16 cellular contexts compared by ENCODE assay signal in the genomic region with DNA sequence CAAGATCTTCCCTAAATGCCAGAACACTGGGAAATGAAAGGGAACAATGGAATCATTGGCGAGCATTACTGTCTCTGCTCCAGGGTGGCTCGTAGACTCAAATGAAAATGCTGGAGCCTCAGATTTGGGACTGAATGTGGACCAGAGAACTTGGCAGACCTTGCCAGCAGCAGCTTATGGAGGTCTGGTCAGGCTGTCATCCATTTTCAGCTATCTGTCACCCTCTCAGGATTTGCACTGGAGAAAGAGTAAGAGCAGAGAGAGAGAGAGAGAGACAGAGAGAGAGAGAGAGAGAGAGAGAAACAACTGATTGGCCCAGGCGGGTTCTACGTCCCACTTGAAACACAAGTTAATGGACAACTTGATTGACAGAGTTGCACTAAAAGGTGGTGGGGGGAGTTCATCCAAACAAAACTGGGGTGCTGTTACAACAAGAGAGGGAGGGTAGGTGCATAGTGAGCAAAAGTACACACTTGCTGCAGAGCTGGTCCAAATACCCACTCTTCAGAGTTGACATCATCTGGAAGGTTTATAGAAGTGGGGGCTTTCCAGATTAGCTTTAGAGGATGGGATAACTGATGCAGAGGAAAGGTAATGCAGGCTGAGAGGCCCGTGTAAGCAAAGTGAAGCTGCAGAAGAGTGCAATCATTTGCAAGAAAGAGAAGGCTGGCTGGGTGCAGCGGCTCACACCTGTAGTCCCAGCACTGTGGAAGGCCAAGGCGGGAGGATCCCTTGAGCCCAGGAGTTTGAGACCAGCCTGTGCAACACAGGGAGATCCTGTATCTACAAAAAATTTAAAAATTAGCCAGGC. TPM values are rescaled to one million over a fixed set of nuclear protein-coding genes. Genes with fewer than 3 reads are reported as not detected.
DNase-seq lines count a peak whose midpoint lies in the region; ATAC-seq and TF ChIP-seq lines count a peak whose summit lies in the region.
"Had no signal": no experiment of that assay in that cellular context is flagged by ENCODE, and none has a peak within 500 bp of the region (broad histone marks: within the 10 kb centered on the region; RNA-seq: fewer than 3 reads in every experiment).

No MANE protein-coding gene starts in this region.

- H2BK12ac ChIP-seq in neuronal stem cell (ENCODE audit: low read length) = no peak overlapping the region

- H2BK120ac ChIP-seq in neuronal stem cell (ENCODE audit: low read depth, low read length) = no peak overlapping the region

- H2BK5ac ChIP-seq in neuronal stem cell (ENCODE audit: low read length) = no peak overlapping the region

- H3K4me1 ChIP-seq in neuronal stem cell (ENCODE audit: control insufficient read depth in 2 of 2, insufficient read depth in 1 of 2, low read depth in 1 of 2, low read length in 2 of 2) = peaks cover 0 to 4% of the 10 kb centered on the region in 2 donors
- H3K4me1 ChIP-seq: BE2C, HAP-1 had no signal

- peak overlapping the region; percentile 17 for H2AK5ac ChIP-seq in neuronal stem cell (ENCODE audit: low read depth, low read length)

- H3K23ac ChIP-seq in neuronal stem cell (ENCODE audit: low read depth, low read length, poor library complexity) = no peak overlapping the region

- H3K4me1 Mint-ChIP-seq in activated naive CD8-positive, alpha-beta T cell (ENCODE audit: low read depth) = peaks cover 66% of the 10 kb centered on the region
- peaks cover 50% of the 10 kb centered on the region for H3K4me1 Mint-ChIP-seq in HFFc6 (ENCODE audit: low read depth)

- peak overlapping the region; percentile 15 for H3K4me3 Mint-ChIP-seq in activated naive CD8-positive, alpha-beta T cell
- H3K4me3 Mint-ChIP-seq in HFFc6 = no peak overlapping the region

- no peak overlapping the region for H3K14ac ChIP-seq in neuronal stem cell (ENCODE audit: low read length)

- no peak overlapping the region for H3K27ac ChIP-seq in neuronal stem cell (replicated peaks; ENCODE audit: low read length)
- H3K27ac ChIP-seq: ovary, WERI-Rb-1 had no signal

- H2AFZ ChIP-seq in neuronal stem cell (ENCODE audit: low read length) = peak overlapping the region; percentile 45

- no peak overlapping the region for H3K4ac ChIP-seq in neuronal stem cell (ENCODE audit: low read length)

- no peaks in the 10 kb centered on the region for H3K36me3 Mint-ChIP-seq in activated naive CD8-positive, alpha-beta T cell
- H3K36me3 Mint-ChIP-seq in HFFc6 (ENCODE audit: low read depth) = peaks cover 23% of the 10 kb centered on the region

- peak; percentile 21 for DNase-seq in COLO829 (ENCODE audit: low spot score)
- DNase-seq in neuronal stem cell (ENCODE audit: low spot score) = no peak
- DNase-seq in HFFc6 = no peak
- DNase-seq in NCI-H446 (lab: John Stamatoyannopoulos, UW) = no peak
- no peak for DNase-seq in DMS153 treated with DMSO at 0.1 percent for 48 hours (lab: John Stamatoyannopoulos, UW; ENCODE audit: unreplicated experiment)
- DNase-seq: BE2C, kidney glomerular epithelial cell, NCI-H1092, ovary, WERI-Rb-1 had no signal

- H3K9ac ChIP-seq in neuronal stem cell (ENCODE audit: low read depth, low read length, poor library complexity) = no peak overlapping the region

- H2BK15ac ChIP-seq in neuronal stem cell (ENCODE audit: low read length) = no peak overlapping the region

- H3K18ac ChIP-seq in neuronal stem cell (ENCODE audit: low read length) = no peak overlapping the region

- peak; percentile 68 for ATAC-seq in HG02759 (IDR thresholded peaks at IDR 0.05; ENCODE audit: unreplicated experiment)
- no peak for ATAC-seq in HG03108 (IDR thresholded peaks at IDR 0.05; ENCODE audit: unreplicated experiment)

- H3K9me3 Mint-ChIP-seq in activated naive CD8-positive, alpha-beta T cell (ENCODE audit: low read depth) = no peaks in the 10 kb centered on the region
- peaks cover 23% of the 10 kb centered on the region for H3K9me3 Mint-ChIP-seq in HFFc6

- no peak overlapping the region for H3K4me2 ChIP-seq in neuronal stem cell (ENCODE audit: insufficient read depth, low read length, poor library complexity, severe bottlenecking)
- H3K4me2 ChIP-seq: smooth muscle cell had no signal

- H4K8ac ChIP-seq in neuronal stem cell (ENCODE audit: low read depth, low read length) = no peak overlapping the region

- H3K36me3 ChIP-seq in neuronal stem cell (replicated peaks in 1 of 2; ENCODE audit: control insufficient read depth in 2 of 2, insufficient read depth in 2 of 2, low read length in 2 of 2) = no peaks in the 10 kb centered on the region
- H3K36me3 ChIP-seq: BE2C, HAP-1, ovary, WERI-Rb-1 had no signal

- H3K27me3 Mint-ChIP-seq in activated naive CD8-positive, alpha-beta T cell = no peaks in the 10 kb centered on the region
- peaks cover under 1% of the 10 kb centered on the region; the same call in 1 of the 2 replicates for H3K27me3 Mint-ChIP-seq in HFFc6 (ENCODE audit: insufficient read depth)

- no peaks in the 10 kb centered on the region for H3K27me3 ChIP-seq in neuronal stem cell (ENCODE audit: control insufficient read depth in 3 of 3, insufficient read depth in 3 of 3, low read depth in 1 of 3, low read length in 3 of 3)
- H3K27me3 ChIP-seq: BE2C, ovary had no signal

- no peak overlapping the region for H3K4me3 ChIP-seq in neuronal stem cell (ENCODE audit: low read length in 2 of 2)
- H3K4me3 ChIP-seq: coronary artery, HAP-1, ovary, smooth muscle cell had no signal

- no peak overlapping the region for H4K91ac ChIP-seq in neuronal stem cell (ENCODE audit: low read depth, low read length, poor library complexity)

- no peak for TF ChIP-seq CTCF in HFFc6 (IDR thresholded peaks at IDR 0.05)

- peak overlapping the region; percentile 64 for H3K27ac Mint-ChIP-seq in activated naive CD8-positive, alpha-beta T cell
- H3K27ac Mint-ChIP-seq in HFFc6 = no peak overlapping the region

- no peaks in the 10 kb centered on the region for H3K9me3 ChIP-seq in neuronal stem cell (replicated peaks in 1 of 2; ENCODE audit: control insufficient read depth in 2 of 2, insufficient read depth in 1 of 2, low read depth in 1 of 2, low read length in 2 of 2)
- H3K9me3 ChIP-seq: BE2C, HAP-1, ovary had no signal

- H3K79me1 ChIP-seq in neuronal stem cell (ENCODE audit: low read depth, low read length) = no peaks in the 10 kb centered on the region

- WGBS in neuronal stem cell (ENCODE audit: extremely low coverage in 2 of 2, insufficient read length in 2 of 2, insufficient replicate concordance in 1 of 2), 2 donors = no CpG with 5 or more reads among the region's 7 CpGs

RNA-seq across cellular contexts. Expression of a gene that starts 16.5 kb away (rescaled TPM):
- 54.4 TPM for polyA plus RNA-seq in neuronal stem cell (2013, experiment 1 of 2)
- polyA plus RNA-seq in neuronal stem cell (2013, experiment 2 of 2) = 52.8 TPM
- 10 to 100 TPM; 63.6 to 71.3 (median 66.5) TPM for total RNA-seq in HFFc6 (2021; fragmentation: NEBNext Ultra II Directional; extraction: Animal tissue kit (Norgen Biotek cat#: 25700))

RNA-seq across cellular contexts. Expression of a gene that starts 28.7 kb away (rescaled TPM):
- 9.3 TPM for polyA plus RNA-seq in neuronal stem cell (2013, experiment 1 of 2)
- polyA plus RNA-seq in neuronal stem cell (2013, experiment 2 of 2) = 9.2 TPM
- total RNA-seq in HFFc6 (2021; fragmentation: NEBNext Ultra II Directional; extraction: Animal tissue kit (Norgen Biotek cat#: 25700)) = 10 to 100 TPM; 20.0 to 27.0 (median 23.2) TPM
